Comparison of ENCODE assay signal across 8 cellular contexts in genomic region chr13:20702530-20702929, GRCh38. TPM values are rescaled to one million over a fixed set of nuclear protein-coding genes. Genes with fewer than 3 reads are reported as not detected.
DNase-seq lines count a peak whose midpoint lies in the region; ATAC-seq, FAIRE-seq and TF ChIP-seq lines count a peak whose summit lies in the region.

No MANE protein-coding gene starts in this region.

- H3K27me3 Mint-ChIP-seq in natural killer cell (ENCODE audit: low read depth in 2 of 2): peaks cover 18 to 29% of the 10 kb centered on the region in 2 donors

- no peaks in the 10 kb centered on the region for H3K9me3 ChIP-seq in HUES6 (ENCODE audit: control insufficient read depth, insufficient read depth, low read depth, low read length)

- H3K27me3 ChIP-seq in HUES6 (ENCODE audit: control insufficient read depth, insufficient read depth, low read length) (peaks cover 61% of the 10 kb centered on the region), bronchial epithelial cell (ENCODE audit: control insufficient read depth, insufficient read depth, low read length) (peaks cover 1% of the 10 kb centered on the region)

- DNase-seq in CD1c-positive myeloid dendritic cell (ENCODE audit: extremely low spot score) (peak; percentile 55), bronchial epithelial cell (ENCODE audit: low read depth) (peak; percentile 12), natural killer cell (no peak), activated gamma-delta T cell (lab: John Stamatoyannopoulos, UW) (no peak), NCI-H1048 (lab: John Stamatoyannopoulos, UW) (no peak)

- H3K9me3 Mint-ChIP-seq in natural killer cell: no peaks in the 10 kb centered on the region

- H3K27ac ChIP-seq in HUES6 (ENCODE audit: low read depth, low read length): no peak overlapping the region

- peaks cover 11% of the 10 kb centered on the region for H3K4me1 ChIP-seq in HUES6 (ENCODE audit: control insufficient read depth, insufficient read depth, low read length)

- intact Hi-C loops in natural killer cell (cut with micrococcal nuclease): loop anchor here (2.0 to 10.0 kb wide), 2 partner anchors 34 to 178 kb away; partner anchors contain the start of gene CRYL1

- peak overlapping the region in 1 of 2 donors; percentile 90 for H3K27ac Mint-ChIP-seq in natural killer cell

- TF ChIP-seq CTCF in bronchial epithelial cell (IDR thresholded peaks at IDR 0.05; ENCODE audit: insufficient read depth, low read length, severe bottlenecking) (no peak), natural killer cell (IDR thresholded peaks at IDR 0.05) (no peak)

- H3K36me3 Mint-ChIP-seq in natural killer cell: no peaks in the 10 kb centered on the region

- ATAC-seq in natural killer cell (no peak), GM18511 (IDR thresholded peaks at IDR 0.05; ENCODE audit: unreplicated experiment) (no peak), HG03342 (IDR thresholded peaks at IDR 0.05; ENCODE audit: unreplicated experiment) (no peak)

- H3K36me3 ChIP-seq in HUES6 (ENCODE audit: control insufficient read depth, insufficient read depth, low read length): no peaks in the 10 kb centered on the region
- H3K36me3 ChIP-seq in bronchial epithelial cell (ENCODE audit: control insufficient read depth, insufficient read depth, low read length): no peaks in the 10 kb centered on the region

- peak overlapping the region; percentile 90 for H3K4me3 Mint-ChIP-seq in natural killer cell

- peak overlapping the region; percentile 79 for H3K4me3 ChIP-seq in HUES6 (ENCODE audit: low read depth, low read length)
- peak overlapping the region; percentile 56 for H3K4me3 ChIP-seq in bronchial epithelial cell (ENCODE audit: low read depth, low read length)

- peaks cover 11 to 17% of the 10 kb centered on the region in 2 donors for H3K4me1 Mint-ChIP-seq in natural killer cell

- H3K9ac ChIP-seq in HUES6 (ENCODE audit: low read length): no peak overlapping the region

- no peak for FAIRE-seq in bronchial epithelial cell (lab: Jason Lieb, UNC)

RNA-seq across cellular contexts. Expression of gene IL17D, which starts 1.0 kb away (rescaled TPM):
- under 0.01 and 0.13 TPM in 2 replicates for total RNA-seq in bronchial epithelial cell
- total RNA-seq in natural killer cell: under 1 TPM; 0.14 to 0.33 (median 0.25) TPM

Comparison
In these comparisons a context has a peak if more than half of its experiments do, and no peak if none do; other contexts are left out.
1. DNase-seq: peak in CD1c-positive myeloid dendritic cell (single experiment) and bronchial epithelial cell (single experiment); none in natural killer cell (single experiment), activated gamma-delta T cell (single experiment) and NCI-H1048 (single experiment).